Comparison of ENCODE assay signal across 11 cellular contexts in the genomic region with DNA sequence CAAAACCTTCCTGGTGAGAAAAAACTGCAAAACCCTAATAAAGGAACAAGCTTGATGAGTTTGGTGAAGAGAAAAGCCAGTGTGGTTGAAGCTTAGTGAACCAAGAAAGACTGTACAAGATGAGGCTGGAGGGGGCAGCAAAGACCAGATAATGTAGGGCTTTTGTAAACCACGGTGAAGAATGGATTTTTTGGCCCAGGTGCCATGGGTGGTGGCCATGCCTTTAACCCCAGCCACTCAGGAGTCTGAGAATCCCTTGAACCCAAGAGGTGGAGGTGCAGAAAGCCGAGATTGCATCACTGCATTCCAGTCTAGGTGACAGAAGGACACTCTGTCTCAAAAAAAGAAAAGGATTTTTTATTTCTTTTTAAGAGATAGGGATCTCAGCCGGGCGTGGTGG. TPM values are rescaled to one million over a fixed set of nuclear protein-coding genes. Genes with fewer than 3 reads are reported as not detected.
DNase-seq lines count a peak whose midpoint lies in the region; ATAC-seq and TF ChIP-seq lines count a peak whose summit lies in the region.
"Had no signal": no experiment of that assay in that cellular context is flagged by ENCODE, and none has a peak within 500 bp of the region (broad histone marks: within the 10 kb centered on the region; RNA-seq: fewer than 3 reads in every experiment).

No MANE protein-coding gene starts in this region.

- POLR2A ChIA-PET in AG04450 (lab: Yijun Ruan, JAX), result no interaction called here

- H3K4me1 ChIP-seq in OCI-LY1 (ENCODE audit: insufficient read depth, low read length, severe bottlenecking), result peaks cover 12% of the 10 kb centered on the region

- H3K9me3 ChIP-seq in AG04450 (ENCODE audit: control insufficient read depth, insufficient read depth, low read length) (no peaks in the 10 kb centered on the region), OCI-LY1 (ENCODE audit: low read length) (no peaks in the 10 kb centered on the region)

- no peak overlapping the region for H3K4me3 ChIP-seq in AG04450 (ENCODE audit: low read depth, low read length)
- no peak overlapping the region for H3K4me3 ChIP-seq in OCI-LY1 (ENCODE audit: low read depth, low read length, poor library complexity, severe bottlenecking)

- peaks cover 28% of the 10 kb centered on the region for H3K36me3 ChIP-seq in OCI-LY1 (ENCODE audit: insufficient read depth, low read length)

- no peak overlapping the region for H3K9ac ChIP-seq in OCI-LY1 (ENCODE audit: low read length)

- H4K20me1 ChIP-seq in OCI-LY1 (ENCODE audit: insufficient read depth, low read length), result no peaks in the 10 kb centered on the region

- no peak overlapping the region for H3K4me2 ChIP-seq in OCI-LY1 (ENCODE audit: low read length)

- H3K79me2 ChIP-seq in OCI-LY1 (ENCODE audit: insufficient read depth, low read length), result peaks cover 7% of the 10 kb centered on the region

- no peaks in the 10 kb centered on the region for H3F3A ChIP-seq in OCI-LY1 (ENCODE audit: insufficient read depth, low read length)

- H2AFZ ChIP-seq in OCI-LY1 (ENCODE audit: low read length), result no peak overlapping the region

- H3K27me3 ChIP-seq in AG04450 (ENCODE audit: control insufficient read depth, insufficient read depth, low read length) (no peaks in the 10 kb centered on the region), OCI-LY1 (ENCODE audit: insufficient read depth, low read length) (no peaks in the 10 kb centered on the region)

- no peaks in the 10 kb centered on the region for H3K9me2 ChIP-seq in OCI-LY1 (ENCODE audit: low read depth, low read length)

- H3K27ac ChIP-seq in AG04450 (ENCODE audit: low read depth, low read length) (no peak overlapping the region), OCI-LY1 (ENCODE audit: low read depth, low read length, poor library complexity, severe bottlenecking) (no peak overlapping the region)
- H3K27ac ChIP-seq: epithelial cell of prostate, HL-60 had no signal

- CTCF ChIA-PET in AG04450 (lab: Charles Lee), result interaction anchor here (0.5 to 1.1 kb wide), 3 partner anchors 83 to 179 kb away, joined by 3 to 7 read pairs (median 3); no protein-coding TSS in a partner anchor

- TF ChIP-seq CTCF in AG04450 (IDR thresholded peaks at IDR 0.05; ENCODE audit: low read depth, low read length), result 0 out of 2 replicates have a peak, but pooled peaks have one; percentile 9
- peak; percentile 41 for TF ChIP-seq CTCF in GM10266 (IDR thresholded peaks at IDR 0.05; ENCODE audit: control insufficient read depth, insufficient read depth, low read depth, missing control alignments)
- peak; percentile 40; the same call in 1 of the 2 replicates for TF ChIP-seq CTCF in OCI-LY1 (IDR thresholded peaks at IDR 0.05; ENCODE audit: low read length)

- no peak for ATAC-seq in HG03442 (IDR thresholded peaks at IDR 0.05; ENCODE audit: unreplicated experiment)

- TF ChIP-seq POLR2A in erythroblast (IDR thresholded peaks at IDR 0.05; ENCODE audit: low read length), result no peak

- no peak for DNase-seq in AG04450 (ENCODE audit: low read depth, low spot score)
- DNase-seq in GM10266 (ENCODE audit: extremely low spot score), result no peak
- DNase-seq in erythroblast (lab: John Stamatoyannopoulos, UW), result peak; percentile 54 to 61
- DNase-seq in NCI-H2081 (lab: John Stamatoyannopoulos, UW), result no peak
- no peak for DNase-seq in kidney tubule cell (ENCODE audit: low spot score)
- no peak for DNase-seq in stimulated activated CD4-positive, alpha-beta T cell treated with anti-CD3 and anti-CD28 coated beads, Interleukin-1b, Interleukin-23, amount 100 ng/mL, for 48 hours
- DNase-seq: NCI-H1417 had no signal

RNA-seq across cellular contexts. Expression of gene ZDHHC5, which starts 5.0 kb away (rescaled TPM):
- polyA plus RNA-seq in AG04450 (2011; rRNA removed), result 56.7 and 64.3 TPM in 2 replicates
- polyA minus RNA-seq in AG04450 (2011; rRNA and poly(A)+ RNA removed), result 83.8 and 101 TPM in 2 replicates

RNA-seq across cellular contexts. Expression of gene CLP1, which starts 5.3 kb away (rescaled TPM):
- 17.7 and 18.0 TPM in 2 replicates for polyA plus RNA-seq in AG04450 (2011; rRNA removed)
- polyA minus RNA-seq in AG04450 (2011; rRNA and poly(A)+ RNA removed), result 15.7 and 20.1 TPM in 2 replicates

RNA-seq across cellular contexts. Expression of gene YPEL4, which starts 13.2 kb away (rescaled TPM):
- 0.83 and 1.1 TPM in 2 replicates for polyA plus RNA-seq in AG04450 (2011; rRNA removed)
- 0.74 and 0.87 TPM in 2 replicates for polyA minus RNA-seq in AG04450 (2011; rRNA and poly(A)+ RNA removed)

RNA-seq across cellular contexts. Expression of gene MED19, which starts 49.1 kb away (rescaled TPM):
- 27.5 and 28.8 TPM in 2 replicates for polyA plus RNA-seq in AG04450 (2011; rRNA removed)
- polyA minus RNA-seq in AG04450 (2011; rRNA and poly(A)+ RNA removed), result 7.6 and 11.9 TPM in 2 replicates

RNA-seq across cellular contexts. Expression of gene TMX2, which starts 49.5 kb away (rescaled TPM):
- 84.7 and 91.7 TPM in 2 replicates for polyA plus RNA-seq in AG04450 (2011; rRNA removed)
- 81.4 and 82.7 TPM in 2 replicates for polyA minus RNA-seq in AG04450 (2011; rRNA and poly(A)+ RNA removed)

Comparison
In these comparisons a context has a peak if more than half of its experiments do, and no peak if none do; other contexts are left out.
1. DNase-seq: peak in erythroblast (2 of 2); none in AG04450 (single experiment), GM10266 (single experiment), NCI-H2081 (0 of 2), kidney tubule cell (single experiment) and stimulated activated CD4-positive, alpha-beta T cell treated with anti-CD3 and anti-CD28 coated beads, Interleukin-1b, Interleukin-23, amount 100 ng/mL, for 48 hours (single experiment).
2. Peak in every context shown above with its lines, with median percentiles within 50 percentile points of each other: CTCF ChIP-seq.